Comparison of ENCODE assay signal across 2 cellular contexts in the genomic region with DNA sequence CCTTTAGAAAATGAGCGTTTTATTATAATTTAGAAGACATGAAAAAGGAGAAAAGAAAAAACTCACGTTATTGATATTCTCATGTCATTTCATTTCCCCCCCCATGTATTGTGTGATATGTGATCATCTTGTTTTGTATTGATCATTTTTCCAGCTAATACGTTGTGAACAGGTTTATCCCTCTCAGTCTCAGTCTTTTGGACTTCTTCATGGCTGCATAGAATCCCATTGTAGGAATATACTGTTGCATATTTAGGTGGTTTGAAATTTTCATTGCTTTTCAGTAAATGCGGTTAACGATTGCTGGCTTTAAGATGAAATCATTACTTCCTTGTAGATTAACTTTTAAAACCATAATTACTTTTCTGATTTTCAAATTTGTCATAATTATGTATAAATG.
TF ChIP-seq lines count a peak whose summit lies in the region.

No MANE protein-coding gene starts in this region.

TF ChIP-seq in IMR-90, 13 proteins besides CTCF, POLR2A, EP300 and RAD21:
- TF ChIP-seq MAFK (IDR thresholded peaks at IDR 0.05; ENCODE audit: low read depth, low read length) (no peak), FOS (IDR thresholded peaks at IDR 0.05; ENCODE audit: low read depth, low read length) (no peak), USF2 (IDR thresholded peaks at IDR 0.05; ENCODE audit: low read depth, low read length) (no peak), CHD1 (IDR thresholded peaks at IDR 0.05; ENCODE audit: low read depth, low read length) (no peak), RCOR1 (IDR thresholded peaks at IDR 0.05; ENCODE audit: insufficient replicate concordance, low read length) (no peak), BHLHE40 (IDR thresholded peaks at IDR 0.05; ENCODE audit: low read depth, low read length) (no peak), MAZ (IDR thresholded peaks at IDR 0.05; ENCODE audit: borderline replicate concordance, low read depth, low read length) (no peak), MXI1 (IDR thresholded peaks at IDR 0.05; ENCODE audit: borderline replicate concordance, low read depth, low read length) (no peak), NFE2L2 (IDR thresholded peaks at IDR 0.05; ENCODE audit: low read depth, low read length) (no peak), SMC3 (IDR thresholded peaks at IDR 0.05; ENCODE audit: low read depth, low read length) (no peak), CEBPB (IDR thresholded peaks at IDR 0.05; ENCODE audit: low read depth, low read length) (no peak), RFX5 (IDR thresholded peaks at IDR 0.05; ENCODE audit: low read depth, low read length) (no peak)
- TF ChIP-seq, protein P1, sequence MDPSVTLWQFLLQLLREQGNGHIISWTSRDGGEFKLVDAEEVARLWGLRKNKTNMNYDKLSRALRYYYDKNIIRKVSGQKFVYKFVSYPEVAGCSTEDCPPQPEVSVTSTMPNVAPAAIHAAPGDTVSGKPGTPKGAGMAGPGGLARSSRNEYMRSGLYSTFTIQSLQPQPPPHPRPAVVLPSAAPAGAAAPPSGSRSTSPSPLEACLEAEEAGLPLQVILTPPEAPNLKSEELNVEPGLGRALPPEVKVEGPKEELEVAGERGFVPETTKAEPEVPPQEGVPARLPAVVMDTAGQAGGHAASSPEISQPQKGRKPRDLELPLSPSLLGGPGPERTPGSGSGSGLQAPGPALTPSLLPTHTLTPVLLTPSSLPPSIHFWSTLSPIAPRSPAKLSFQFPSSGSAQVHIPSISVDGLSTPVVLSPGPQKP (IDR thresholded peaks at IDR 0.05; ENCODE audit: borderline replicate concordance, low read depth, low read length): no peak

TF ChIP-seq in HEK293T, 16 proteins besides CTCF, POLR2A, EP300 and RAD21 (continued from another document):
- no peak for TF ChIP-seq CTBP1 (IDR thresholded peaks at IDR 0.05; ENCODE audit: borderline replicate concordance)
- TF ChIP-seq SP1 (IDR thresholded peaks at IDR 0.05): no peak
- TF ChIP-seq ELF4 (IDR thresholded peaks at IDR 0.05): no peak
- no peak for TF ChIP-seq PKNOX1 (IDR thresholded peaks at IDR 0.05)
- TF ChIP-seq HDGF (IDR thresholded peaks at IDR 0.05; ENCODE audit: borderline replicate concordance): no peak
- TF ChIP-seq L3MBTL2 (conservative IDR thresholded peaks at IDR 0.05): no peak
- no peak for TF ChIP-seq FOXK2 (IDR thresholded peaks at IDR 0.05)
- TF ChIP-seq NFRKB (IDR thresholded peaks at IDR 0.05): no peak
- TF ChIP-seq BHLHE40 (IDR thresholded peaks at IDR 0.05; ENCODE audit: borderline replicate concordance): no peak
- TF ChIP-seq LEF1 (IDR thresholded peaks at IDR 0.05; ENCODE audit: borderline replicate concordance): no peak
- TF ChIP-seq FOXM1 (IDR thresholded peaks at IDR 0.05; ENCODE audit: borderline replicate concordance): no peak
- no peak for TF ChIP-seq TARDBP (IDR thresholded peaks at IDR 0.05)
- no peak for TF ChIP-seq FOXA1 (IDR thresholded peaks at IDR 0.05)
- TF ChIP-seq SUZ12 (IDR thresholded peaks at IDR 0.05): no peak
- no peak for TF ChIP-seq ARNT (IDR thresholded peaks at IDR 0.05)
TF ChIP-seq in HEK293T: peak in this region for 0.
